In the genomic region with DNA sequence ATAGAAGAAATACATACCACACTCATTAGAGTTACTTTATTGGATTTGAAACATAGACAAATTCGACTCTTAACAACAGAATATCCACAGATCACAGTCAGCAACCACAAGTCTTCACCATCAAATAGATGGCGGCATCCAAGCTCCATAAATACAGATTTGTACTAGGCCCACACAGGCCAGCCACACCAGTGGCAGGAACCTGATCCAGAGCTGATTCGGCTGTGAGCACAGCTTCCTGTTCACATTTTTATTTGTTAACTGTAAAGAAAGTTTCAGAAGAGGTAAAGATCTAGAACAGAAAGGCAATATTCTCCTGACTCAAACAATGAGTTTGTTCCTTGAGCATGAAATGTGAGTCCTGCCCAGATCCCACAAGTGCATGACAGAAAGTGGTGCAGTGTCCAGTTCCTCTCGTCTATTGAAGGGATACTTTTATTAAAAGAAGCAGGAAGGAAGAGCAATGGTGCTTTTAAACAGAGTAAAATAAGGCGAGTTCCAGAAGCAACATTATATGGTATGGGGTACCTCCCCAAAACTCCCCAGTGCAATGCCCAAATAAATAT, we compare ENCODE assay signal across 10 cellular contexts.
DNase-seq lines count a peak whose midpoint lies in the region; ATAC-seq, FAIRE-seq and TF ChIP-seq lines count a peak whose summit lies in the region.
"Had no signal": no experiment of that assay in that cellular context is flagged by ENCODE, and none has a peak within 500 bp of the region (broad histone marks: within the 10 kb centered on the region; RNA-seq: fewer than 3 reads in every experiment).

No MANE protein-coding gene starts in this region.

- POLR2A ChIA-PET in CD8-positive, alpha-beta memory T cell (lab: Charles Lee), result interaction anchor here (1.1 kb wide), 1 partner anchor 10 kb away, joined by 4 read pairs; no protein-coding TSS in a partner anchor

- TF ChIP-seq POLR2A in prostate gland (IDR thresholded peaks at IDR 0.05), result no peak

- no peaks in the 10 kb centered on the region for H3K9me3 ChIP-seq in CD8-positive, alpha-beta memory T cell (ENCODE audit: low read length)
- H3K9me3 ChIP-seq in prostate gland, result no peaks in the 10 kb centered on the region
- H3K9me3 ChIP-seq: pancreas had no signal

- peak overlapping the region; percentile 81 for H3K4me3 ChIP-seq in CD8-positive, alpha-beta memory T cell (ENCODE audit: low read length)
- no peak overlapping the region for H3K4me3 ChIP-seq in prostate gland
- H3K4me3 ChIP-seq: pancreas had no signal

- no peaks in the 10 kb centered on the region for H3K27me3 ChIP-seq in CD8-positive, alpha-beta memory T cell (ENCODE audit: insufficient read depth, low read length, poor library complexity, severe bottlenecking)
- no peaks in the 10 kb centered on the region for H3K27me3 ChIP-seq in prostate gland (replicated peaks; ENCODE audit: insufficient read depth)
- H3K27me3 ChIP-seq: pancreas had no signal

- no peak for TF ChIP-seq CTCF in prostate gland (IDR thresholded peaks at IDR 0.05)
- no peak for TF ChIP-seq CTCF in D721Med (IDR thresholded peaks at IDR 0.05; ENCODE audit: insufficient read depth, missing control alignments)

- 50% methylated on average over 5 of the region's 5 CpGs for WGBS in prostate gland

- CTCF ChIA-PET in CD8-positive, alpha-beta memory T cell (lab: Charles Lee), result no interaction called here

- H3K9me3 Mint-ChIP-seq in CD8-positive, alpha-beta memory T cell, result no peaks in the 10 kb centered on the region
- H3K9me3 Mint-ChIP-seq in effector memory CD8-positive, alpha-beta T cell, result no peaks in the 10 kb centered on the region

- H3K4me3 Mint-ChIP-seq in CD8-positive, alpha-beta memory T cell, result peak overlapping the region in 3 of 7 donors; percentile 51 to 71 (median 63)
- no peak overlapping the region for H3K4me3 Mint-ChIP-seq in effector memory CD8-positive, alpha-beta T cell

- peak in 1 of 5 donors; percentile 19 for DNase-seq in CD8-positive, alpha-beta memory T cell
- DNase-seq in MV-4-11 (lab: John Stamatoyannopoulos, UW) (peak; percentile 7), prostate gland (ENCODE audit: low spot score) (no peak), head of caudate nucleus (no peak), D721Med (ENCODE audit: insufficient read length, low spot score) (no peak)
- no peak for DNase-seq in effector memory CD8-positive, alpha-beta T cell
- DNase-seq: cortex of kidney, pancreas, SIG-M5 had no signal

- no peaks in the 10 kb centered on the region for H3K36me3 ChIP-seq in CD8-positive, alpha-beta memory T cell (ENCODE audit: insufficient read depth, low read length)
- H3K36me3 ChIP-seq in prostate gland, result no peaks in the 10 kb centered on the region
- H3K36me3 ChIP-seq: pancreas had no signal

- peaks cover 26 to 33% (median 32%) of the 10 kb centered on the region in 3 donors for H3K4me1 Mint-ChIP-seq in CD8-positive, alpha-beta memory T cell
- peaks cover 17 to 26% of the 10 kb centered on the region in 2 donors for H3K4me1 Mint-ChIP-seq in effector memory CD8-positive, alpha-beta T cell (ENCODE audit: low read depth in 2 of 2)

- H3K27ac ChIP-seq in CD8-positive, alpha-beta memory T cell (ENCODE audit: low read depth, low read length), result no peak overlapping the region
- H3K27ac ChIP-seq in prostate gland, result peak overlapping the region; percentile 14 to 33

- FAIRE-seq in D721Med (lab: Jason Lieb, UNC), result no peak
- FAIRE-seq: pancreas had no signal

- peak overlapping the region in 3 of 8 donors; percentile 14 to 80 (median 66) for H3K27ac Mint-ChIP-seq in CD8-positive, alpha-beta memory T cell
- H3K27ac Mint-ChIP-seq in effector memory CD8-positive, alpha-beta T cell, result peak overlapping the region; percentile 85 to 93

- H3K4me1 ChIP-seq in CD8-positive, alpha-beta memory T cell (ENCODE audit: insufficient read depth, low read length), result peaks cover 48% of the 10 kb centered on the region
- peaks cover 7% of the 10 kb centered on the region for H3K4me1 ChIP-seq in prostate gland (replicated peaks)

- H3K27me3 Mint-ChIP-seq in CD8-positive, alpha-beta memory T cell, result no peaks in the 10 kb centered on the region
- H3K27me3 Mint-ChIP-seq in effector memory CD8-positive, alpha-beta T cell, result no peaks in the 10 kb centered on the region

- intact Hi-C loops in prostate gland (cut with DNase I) (no loop called here), head of caudate nucleus (cut with DNase I) (loop anchor here (10.0 kb wide), 1 partner anchor 59 kb away; no protein-coding TSS in a partner anchor)

- peaks cover 0 to 11% (median 6%) of the 10 kb centered on the region in 3 donors for H3K36me3 Mint-ChIP-seq in CD8-positive, alpha-beta memory T cell
- peaks cover 2% of the 10 kb centered on the region for H3K36me3 Mint-ChIP-seq in effector memory CD8-positive, alpha-beta T cell (ENCODE audit: insufficient read depth)

- no peak for ATAC-seq in effector memory CD8-positive, alpha-beta T cell (replicated peaks)
- ATAC-seq in GM18502 (IDR thresholded peaks at IDR 0.05; ENCODE audit: poor library complexity, unreplicated experiment), result no peak
- ATAC-seq: pancreas had no signal
